Comparison of ENCODE assay signal across 13 cellular contexts in the genomic region with DNA sequence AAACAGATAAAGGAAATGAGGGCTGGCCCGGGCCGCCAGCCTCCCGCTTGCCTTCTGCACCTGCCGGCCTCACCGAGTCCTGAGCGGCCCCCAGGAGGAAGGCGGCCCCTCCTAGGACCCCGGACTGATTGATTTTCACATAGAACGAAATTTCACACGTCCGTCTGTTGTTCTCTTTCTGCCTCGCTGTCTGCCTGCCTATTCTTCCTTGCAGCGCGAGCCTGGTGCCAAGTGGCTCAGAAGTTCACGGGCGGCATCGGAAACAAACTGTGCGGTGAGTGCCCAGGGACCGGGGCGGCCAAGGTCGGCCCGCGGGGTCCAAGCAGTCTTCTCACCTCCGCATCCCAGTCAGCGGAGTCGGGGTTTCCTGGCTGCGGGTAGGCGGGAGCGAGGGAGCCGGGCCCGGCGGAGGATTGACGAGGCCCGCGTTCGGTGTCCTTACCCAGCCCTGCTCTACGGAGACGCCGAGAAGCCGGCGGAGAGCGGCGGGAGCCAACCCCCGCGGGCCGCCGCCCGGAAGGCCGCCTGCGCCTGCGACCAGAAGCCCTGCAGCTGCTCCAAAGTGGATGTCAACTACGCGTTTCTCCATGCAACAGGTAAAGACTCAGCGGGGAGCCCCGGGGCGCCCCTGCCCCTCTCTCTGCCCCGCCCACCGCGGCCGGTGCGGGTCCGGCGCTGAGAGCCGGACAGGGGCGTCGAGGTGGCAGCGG. TPM values are rescaled to one million over a fixed set of nuclear protein-coding genes. Genes with fewer than 3 reads are reported as not detected.
DNase-seq lines count a peak whose midpoint lies in the region; ATAC-seq lines count a peak whose summit lies in the region.
"Had no signal": no experiment of that assay in that cellular context is flagged by ENCODE, and none has a peak within 500 bp of the region (broad histone marks: within the 10 kb centered on the region; RNA-seq: fewer than 3 reads in every experiment).

No MANE protein-coding gene starts in this region.

- H3K4me3 Mint-ChIP-seq in activated CD8-positive, alpha-beta memory T cell treated with anti-CD3 and anti-CD28 coated beads, Interleukin-2, amount 10 ng/mL, durations not matched to agents 7 days and 5 days: no peak overlapping the region
- H3K4me3 Mint-ChIP-seq in stimulated activated memory B cell treated with anti-CD40 and anti-IgM and Interleukin-4, amounts not matched to agents 10 μg/mL and 1 μg/mL and 100 μg/mL, for 72 hours: peak overlapping the region; percentile 21
- H3K4me3 Mint-ChIP-seq: CD4-positive, alpha-beta T cell had no signal

- H3K27ac Mint-ChIP-seq in activated CD8-positive, alpha-beta memory T cell treated with anti-CD3 and anti-CD28 coated beads, Interleukin-2, amount 10 ng/mL, durations not matched to agents 7 days and 5 days: peak overlapping the region; percentile 19
- H3K27ac Mint-ChIP-seq in stimulated activated memory B cell treated with anti-CD40 and anti-IgM and Interleukin-4, amounts not matched to agents 10 μg/mL and 1 μg/mL and 100 μg/mL, for 72 hours: no peak overlapping the region
- H3K27ac Mint-ChIP-seq: CD4-positive, alpha-beta T cell had no signal

- no peak for ATAC-seq in activated CD8-positive, alpha-beta memory T cell treated with anti-CD3 and anti-CD28 coated beads, Interleukin-2, amount 10 ng/mL, durations not matched to agents 7 days and 5 days
- ATAC-seq in stimulated activated memory B cell treated with anti-CD40 and anti-IgM and Interleukin-4, amounts not matched to agents 10 μg/mL and 1 μg/mL and 100 μg/mL, for 72 hours: no peak
- ATAC-seq in GM18868 (IDR thresholded peaks at IDR 0.05; ENCODE audit: unreplicated experiment): no peak
- ATAC-seq: activated CD4-positive, CD25-positive, alpha-beta regulatory T cell treated with anti-CD3 and anti-CD28 coated beads, Interleukin-2, amount 50 U/mL, for 24 hours; mucosa of descending colon had no signal

- CTCF ChIA-PET in activated CD8-positive, alpha-beta memory T cell treated with anti-CD3 and anti-CD28 coated beads, Interleukin-2, amount 10 ng/mL, durations not matched to agents 7 days and 5 days (lab: Charles Lee): no interaction called here

- intact Hi-C loops in head of caudate nucleus (cut with DNase I): no loop called here

- peaks cover 28% of the 10 kb centered on the region for H3K4me1 Mint-ChIP-seq in activated CD8-positive, alpha-beta memory T cell treated with anti-CD3 and anti-CD28 coated beads, Interleukin-2, amount 10 ng/mL, durations not matched to agents 7 days and 5 days
- peaks cover 43% of the 10 kb centered on the region for H3K4me1 Mint-ChIP-seq in stimulated activated memory B cell treated with anti-CD40 and anti-IgM and Interleukin-4, amounts not matched to agents 10 μg/mL and 1 μg/mL and 100 μg/mL, for 72 hours

- H3K36me3 Mint-ChIP-seq in activated CD8-positive, alpha-beta memory T cell treated with anti-CD3 and anti-CD28 coated beads, Interleukin-2, amount 10 ng/mL, durations not matched to agents 7 days and 5 days: peaks cover 4% of the 10 kb centered on the region
- no peaks in the 10 kb centered on the region for H3K36me3 Mint-ChIP-seq in stimulated activated memory B cell treated with anti-CD40 and anti-IgM and Interleukin-4, amounts not matched to agents 10 μg/mL and 1 μg/mL and 100 μg/mL, for 72 hours

- no peak for DNase-seq in activated CD8-positive, alpha-beta memory T cell treated with anti-CD3 and anti-CD28 coated beads, Interleukin-2, amount 10 ng/mL, durations not matched to agents 7 days and 5 days
- DNase-seq in activated CD8-positive, alpha-beta memory T cell treated with anti-CD3 and anti-CD28 coated beads, Interleukin-2, amount 50 U/mL, for 4 hours: no peak
- DNase-seq in NCI-H748 (lab: John Stamatoyannopoulos, UW; ENCODE audit: unreplicated experiment) (peak; percentile 74), head of caudate nucleus (peak in 23 of 42 donors; percentile 7 to 62 (median 29)), NAMALWA (ENCODE audit: low spot score) (no peak)
- DNase-seq in activated CD4-positive, CD25-positive, alpha-beta regulatory T cell (lab: John Stamatoyannopoulos, UW): no peak
- DNase-seq: CD4-positive, alpha-beta T cell; KG1; mucosa of descending colon had no signal

- no peaks in the 10 kb centered on the region for H3K9me3 Mint-ChIP-seq in activated CD8-positive, alpha-beta memory T cell treated with anti-CD3 and anti-CD28 coated beads, Interleukin-2, amount 10 ng/mL, durations not matched to agents 7 days and 5 days (ENCODE audit: low read depth)
- H3K9me3 Mint-ChIP-seq in stimulated activated memory B cell treated with anti-CD40 and anti-IgM and Interleukin-4, amounts not matched to agents 10 μg/mL and 1 μg/mL and 100 μg/mL, for 72 hours: no peaks in the 10 kb centered on the region
- H3K9me3 Mint-ChIP-seq: CD4-positive, alpha-beta T cell had no signal

- H3K27me3 Mint-ChIP-seq in activated CD8-positive, alpha-beta memory T cell treated with anti-CD3 and anti-CD28 coated beads, Interleukin-2, amount 10 ng/mL, durations not matched to agents 7 days and 5 days: peaks cover 96% of the 10 kb centered on the region
- H3K27me3 Mint-ChIP-seq in stimulated activated memory B cell treated with anti-CD40 and anti-IgM and Interleukin-4, amounts not matched to agents 10 μg/mL and 1 μg/mL and 100 μg/mL, for 72 hours: peaks cover 98% of the 10 kb centered on the region

RNA-seq across cellular contexts. Expression of gene GAD2, which starts 1.0 kb away (rescaled TPM):
- not detected for total RNA-seq in activated CD8-positive, alpha-beta memory T cell treated with anti-CD3 and anti-CD28 coated beads, Interleukin-2, amount 10 ng/mL, durations not matched to agents 7 days and 5 days
- total RNA-seq: breast epithelium; CD4-positive, alpha-beta T cell; mucosa of descending colon had no signal

Comparison
In these comparisons a context has a peak if more than half of its experiments do, and no peak if none do; other contexts are left out.
1. DNase-seq: peak in NCI-H748 (single experiment) and head of caudate nucleus (23 of 42); none in activated CD8-positive, alpha-beta memory T cell treated with anti-CD3 and anti-CD28 coated beads, Interleukin-2, amount 10 ng/mL, durations not matched to agents 7 days and 5 days (single experiment), activated CD8-positive, alpha-beta memory T cell treated with anti-CD3 and anti-CD28 coated beads, Interleukin-2, amount 50 U/mL, for 4 hours (single experiment), activated CD4-positive, CD25-positive, alpha-beta regulatory T cell (0 of 4) and NAMALWA (single experiment).